8 cellular contexts compared by ENCODE assay signal in genomic region chr6:100880901-100881706, GRCh38. TPM values are rescaled to one million over a fixed set of nuclear protein-coding genes. Genes with fewer than 3 reads are reported as not detected.
DNase-seq lines count a peak whose midpoint lies in the region; ATAC-seq and TF ChIP-seq lines count a peak whose summit lies in the region.

Gene ASCC3 (minus strand): TSS chr6:100881329. CDS start chr6:100867997, 13,332 bp downstream.

- H3K27ac ChIP-seq in left ventricle myocardium inferior (replicated peaks) (peak within 1 kb of the TSS; percentile 90), psoas muscle (peak within 1 kb of the TSS; percentile 83), urinary bladder (ENCODE audit: low read depth) (peak within 1 kb of the TSS; percentile 92)

- no peaks in the 10 kb centered on the region for H3K27me3 ChIP-seq in left ventricle myocardium inferior (ENCODE audit: low read depth)
- H3K27me3 ChIP-seq in psoas muscle (ENCODE audit: insufficient read depth in 3 of 3, low read length in 2 of 3), result no peaks in the 10 kb centered on the region

- intact Hi-C loops in T-helper 1 cell treated with Interleukin-12 subunit alpha and Interleukin-12 subunit beta and Interleukin-4 antibody, amounts not matched to agents 30 ng/mL and 1 ng/mL, for 36 hours (cut with micrococcal nuclease), result loop anchor here (1.0 to 5.0 kb wide), 4 partner anchors 1312 to 1934 kb away; partner anchors contain the start of genes CCNC, FBXL4, PNISR and USP45
- intact Hi-C loops in left ventricle myocardium inferior (cut with micrococcal nuclease), result no loop called here
- intact Hi-C loops in psoas muscle (cut with DNase I), result no loop called here

- 0 to 1% (median 1%) methylated on average over 65 to 79 of the region's 79 CpGs for WGBS in psoas muscle, 3 donors
- WGBS in urinary bladder, result under 1% methylated on average over 79 of the region's 79 CpGs

- ATAC-seq in HG02840 (IDR thresholded peaks at IDR 0.05; ENCODE audit: low FRiP score, unreplicated experiment) (peak; percentile 97), psoas muscle (peak; percentile 99 to 100 (median 100))

- DNase-seq in GM13977 (ENCODE audit: low spot score), result peak; percentile 89
- DNase-seq in NCI-H1436 (lab: John Stamatoyannopoulos, UW), result peak; percentile 77
- peak; percentile 57 for DNase-seq in amniotic stem cell (lab: John Stamatoyannopoulos, UW)
- DNase-seq in left ventricle myocardium inferior, result peak; percentile 95
- DNase-seq in psoas muscle, result peak; percentile 93 to 96

- peaks cover 47% of the 10 kb centered on the region for H3K4me1 ChIP-seq in left ventricle myocardium inferior
- H3K4me1 ChIP-seq in psoas muscle, result peaks cover 11% of the 10 kb centered on the region
- no peaks in the 10 kb centered on the region for H3K4me1 ChIP-seq in urinary bladder (ENCODE audit: insufficient read depth)

- H3K4me3 ChIP-seq in left ventricle myocardium inferior (peak within 1 kb of the TSS; percentile 89), psoas muscle (peak within 1 kb of the TSS; percentile 83), urinary bladder (ENCODE audit: low read depth, low read length) (peak within 1 kb of the TSS; percentile 84)

- no peaks in the 10 kb centered on the region for H3K9me3 ChIP-seq in left ventricle myocardium inferior (replicated peaks)
- no peaks in the 10 kb centered on the region for H3K9me3 ChIP-seq in psoas muscle

- no peaks in the 10 kb centered on the region for H3K36me3 ChIP-seq in left ventricle myocardium inferior
- no peaks in the 10 kb centered on the region for H3K36me3 ChIP-seq in psoas muscle (ENCODE audit: insufficient read depth in 1 of 2, low read depth in 1 of 2)
- no peaks in the 10 kb centered on the region for H3K36me3 ChIP-seq in urinary bladder (ENCODE audit: insufficient read depth)

- no peak for TF ChIP-seq CTCF in GM13977 (IDR thresholded peaks at IDR 0.05; ENCODE audit: extremely low read depth, insufficient read depth, missing control alignments)
- no peak for TF ChIP-seq CTCF in left ventricle myocardium inferior (IDR thresholded peaks at IDR 0.05; ENCODE audit: borderline replicate concordance)
- no peak for TF ChIP-seq CTCF in psoas muscle (IDR thresholded peaks at IDR 0.05)

- in situ Hi-C loops in GM13977 (cut with MboI; ENCODE audit: low pct_unique_long_range_greater_than_20kb, low sequenced_read_pairs, unreplicated experiment), result no loop called here

RNA-seq across cellular contexts. Expression of gene ASCC3, which starts in this region (rescaled TPM):
- total RNA-seq in T-helper 1 cell treated with Interleukin-12 subunit alpha and Interleukin-12 subunit beta and Interleukin-4 antibody, amounts not matched to agents 30 ng/mL and 1 ng/mL, for 36 hours, result 73.1 and 76.7 TPM in 2 replicates
- 16.7 TPM for total RNA-seq in left ventricle myocardium inferior
- 10 to 100 TPM; 11.2 to 17.9 (median 15.2) TPM for total RNA-seq in psoas muscle
- 1 to 10 TPM; 5.1 to 9.6 (median 6.5) TPM for polyA plus RNA-seq in psoas muscle
- total RNA-seq in urinary bladder, result 89.5 TPM
- 12.3 TPM for polyA plus RNA-seq in urinary bladder

Comparison
In these comparisons a context has a peak if more than half of its experiments do, and no peak if none do; other contexts are left out.
1. Peak in every context shown above with its lines: DNase-seq, ATAC-seq, H3K4me3 ChIP-seq and H3K27ac ChIP-seq.